8 cellular contexts compared by ENCODE assay signal in the genomic region with DNA sequence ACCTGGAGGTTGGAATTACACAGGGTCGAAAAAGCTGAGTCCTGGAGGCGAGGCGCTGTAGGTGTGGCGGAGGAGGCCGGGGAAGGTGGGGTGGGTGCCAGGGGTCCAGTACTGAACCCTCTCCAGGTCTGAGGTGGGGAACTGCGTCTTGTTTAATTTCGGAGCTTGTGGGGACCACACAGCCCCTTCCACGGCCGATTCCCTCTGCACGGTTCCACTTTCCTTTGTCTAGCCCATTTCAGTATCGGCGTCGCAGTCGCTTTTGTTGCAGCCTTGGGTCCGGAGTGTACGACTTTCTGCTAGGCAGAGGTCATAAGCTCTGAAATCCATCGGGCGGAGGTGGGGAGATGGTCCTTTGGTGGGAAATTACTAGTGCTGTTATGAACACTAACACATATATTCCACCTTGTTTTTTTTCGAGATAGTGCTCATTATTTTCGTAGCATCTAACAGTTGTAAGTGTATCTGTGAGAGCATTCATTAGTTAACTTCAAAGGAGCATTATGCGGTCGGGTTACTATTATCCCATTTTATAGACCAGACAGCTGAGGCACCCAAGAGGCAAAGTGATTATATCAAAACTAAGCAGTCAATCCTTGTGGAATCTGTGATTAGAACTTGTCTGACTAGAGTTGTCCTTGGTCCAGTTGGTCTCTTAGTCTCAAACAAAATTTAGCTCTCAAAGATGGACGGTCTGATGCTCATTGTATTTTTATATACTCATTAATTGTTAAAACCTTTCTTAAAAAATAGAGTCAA. TPM values are rescaled to one million over a fixed set of nuclear protein-coding genes. Genes with fewer than 3 reads are reported as not detected.
DNase-seq lines count a peak whose midpoint lies in the region; ATAC-seq and TF ChIP-seq lines count a peak whose summit lies in the region.

No MANE protein-coding gene starts in this region.

- H3K4me1 ChIP-seq in duodenal mucosa (ENCODE audit: control insufficient read depth in 1 of 2, insufficient read depth in 2 of 2, low read length in 2 of 2) = peaks cover 3 to 7% of the 10 kb centered on the region in 2 donors

- peak overlapping the region; percentile 69 for H3K27ac Mint-ChIP-seq in mesothelial cell of epicardium
- no peak overlapping the region for H3K27ac Mint-ChIP-seq in activated T-helper 2 cell treated with anti-CD3 and anti-CD28 coated beads, Interferon-gamma antibody, Interleukin-2, Interleukin-4, amounts not matched to agents 10 μg/mL and 5 μg/mL and 100 μg/mL, durations not matched to agents 14 hours and 24 hours and 36 hours

- H3K9ac ChIP-seq in duodenal mucosa (ENCODE audit: low read depth in 1 of 2, low read length in 2 of 2) = peak overlapping the region; percentile 44 to 64

- intact Hi-C loops in activated T-helper 2 cell treated with anti-CD3 and anti-CD28 coated beads, Interferon-gamma antibody, Interleukin-2, Interleukin-4, amounts not matched to agents 10 μg/mL and 5 μg/mL and 100 μg/mL, durations not matched to agents 14 hours and 24 hours and 36 hours (cut with micrococcal nuclease) = no loop called here

- peak overlapping the region; percentile 34 for H3K27ac ChIP-seq in duodenal mucosa (ENCODE audit: low read depth, low read length)

- no peak for TF ChIP-seq CTCF in AG04449 (IDR thresholded peaks at IDR 0.05; ENCODE audit: insufficient read depth, low read length, missing control alignments)
- no peak for TF ChIP-seq CTCF in mesothelial cell of epicardium (IDR thresholded peaks at IDR 0.05; ENCODE audit: unreplicated experiment)

- H3K9me3 ChIP-seq in duodenal mucosa (ENCODE audit: control insufficient read depth in 1 of 2, low read length in 2 of 2) = no peaks in the 10 kb centered on the region

- DNase-seq in AG04449 (ENCODE audit: low read depth, low spot score) = no peak
- peak in 1 of 2 experiments; percentile 61 for DNase-seq in mesothelial cell of epicardium (ENCODE audit: low spot score in 2 of 2, unreplicated experiment in 2 of 2)
- no peak for DNase-seq in activated T-helper 2 cell treated with anti-CD3 and anti-CD28 coated beads, Interferon-gamma antibody, Interleukin-2, Interleukin-4, amounts not matched to agents 10 μg/mL and 5 μg/mL and 100 μg/mL, durations not matched to agents 14 hours and 24 hours and 36 hours (ENCODE audit: low spot score)
- DNase-seq in activated CD4-positive, alpha-beta T cell treated with anti-CD3 and anti-CD28 coated beads, Interleukin-2, amount 50 U/mL, for 1 hour = no peak
- no peak for DNase-seq in activated naive CD4-positive, alpha-beta T cell treated with Interleukin-2 at 50 U/mL for 16 hours
- no peak for DNase-seq in germinal center (ENCODE audit: low spot score)

- H3K27me3 ChIP-seq in duodenal mucosa (ENCODE audit: control insufficient read depth in 1 of 2, insufficient read depth in 2 of 2, low read length in 2 of 2) = peaks cover 0 to 16% of the 10 kb centered on the region in 2 donors

- H3K4me3 Mint-ChIP-seq in mesothelial cell of epicardium = peak overlapping the region; percentile 87
- H3K4me3 Mint-ChIP-seq in activated T-helper 2 cell treated with anti-CD3 and anti-CD28 coated beads, Interferon-gamma antibody, Interleukin-2, Interleukin-4, amounts not matched to agents 10 μg/mL and 5 μg/mL and 100 μg/mL, durations not matched to agents 14 hours and 24 hours and 36 hours (ENCODE audit: low read depth) = no peak overlapping the region

- no peaks in the 10 kb centered on the region for H3K9me3 Mint-ChIP-seq in mesothelial cell of epicardium
- no peaks in the 10 kb centered on the region for H3K9me3 Mint-ChIP-seq in activated T-helper 2 cell treated with anti-CD3 and anti-CD28 coated beads, Interferon-gamma antibody, Interleukin-2, Interleukin-4, amounts not matched to agents 10 μg/mL and 5 μg/mL and 100 μg/mL, durations not matched to agents 14 hours and 24 hours and 36 hours

- H3K36me3 ChIP-seq in duodenal mucosa (ENCODE audit: control insufficient read depth in 1 of 2, insufficient read depth in 2 of 2, low read length in 2 of 2) = no peaks in the 10 kb centered on the region

- H3K4me1 Mint-ChIP-seq in mesothelial cell of epicardium = peaks cover 11% of the 10 kb centered on the region
- no peaks in the 10 kb centered on the region for H3K4me1 Mint-ChIP-seq in activated T-helper 2 cell treated with anti-CD3 and anti-CD28 coated beads, Interferon-gamma antibody, Interleukin-2, Interleukin-4, amounts not matched to agents 10 μg/mL and 5 μg/mL and 100 μg/mL, durations not matched to agents 14 hours and 24 hours and 36 hours (ENCODE audit: low read depth)

- peaks cover 36% of the 10 kb centered on the region for H3K27me3 Mint-ChIP-seq in mesothelial cell of epicardium (ENCODE audit: low read depth)
- H3K27me3 Mint-ChIP-seq in activated T-helper 2 cell treated with anti-CD3 and anti-CD28 coated beads, Interferon-gamma antibody, Interleukin-2, Interleukin-4, amounts not matched to agents 10 μg/mL and 5 μg/mL and 100 μg/mL, durations not matched to agents 14 hours and 24 hours and 36 hours (ENCODE audit: low read depth) = peaks cover 27% of the 10 kb centered on the region

- POLR2A ChIA-PET in AG04449 (lab: Yijun Ruan, JAX) = no interaction called here

- CTCF ChIA-PET in AG04449 (lab: Yijun Ruan, JAX) = interaction anchor here (1.4 kb wide), 1 partner anchor 63 kb away, joined by 5 read pairs; no protein-coding TSS in a partner anchor

- peak overlapping the region; percentile 63 for H3K4me3 ChIP-seq in AG04449 (ENCODE audit: low read depth, low read length)
- peak overlapping the region; percentile 63 to 80 for H3K4me3 ChIP-seq in duodenal mucosa (ENCODE audit: low read depth in 1 of 2, low read length in 2 of 2)

- no peaks in the 10 kb centered on the region for H3K36me3 Mint-ChIP-seq in mesothelial cell of epicardium
- no peaks in the 10 kb centered on the region for H3K36me3 Mint-ChIP-seq in activated T-helper 2 cell treated with anti-CD3 and anti-CD28 coated beads, Interferon-gamma antibody, Interleukin-2, Interleukin-4, amounts not matched to agents 10 μg/mL and 5 μg/mL and 100 μg/mL, durations not matched to agents 14 hours and 24 hours and 36 hours (ENCODE audit: low read depth)

- peak; percentile 26 for ATAC-seq in HG03135 (IDR thresholded peaks at IDR 0.05; ENCODE audit: unreplicated experiment)

RNA-seq across cellular contexts. Expression of a gene that starts 0.7 kb away (rescaled TPM):
- total RNA-seq in mesothelial cell of epicardium = 7.9 to 10.0 TPM (median 8.6 TPM) in 3 replicates
- total RNA-seq in activated T-helper 2 cell treated with anti-CD3 and anti-CD28 coated beads, Interferon-gamma antibody, Interleukin-2, Interleukin-4, amounts not matched to agents 10 μg/mL and 5 μg/mL and 100 μg/mL, durations not matched to agents 14 hours and 24 hours and 36 hours = 0.53 TPM in 1 of 2 replicates, not detected in the other
